In genomic region chr1:199747984-199748383, GRCh38 we compare ENCODE assay signal across 2 cellular contexts.
TF ChIP-seq lines count a peak whose summit lies in the region.

No MANE protein-coding gene starts in this region.

TF ChIP-seq in liver, 16 proteins besides CTCF, POLR2A, EP300 and RAD21:
- peak; percentile 48 for TF ChIP-seq SP1 (IDR thresholded peaks at IDR 0.05)
- TF ChIP-seq MAX (IDR thresholded peaks at IDR 0.05), result no peak
- TF ChIP-seq HNF4A (conservative IDR thresholded peaks at IDR 0.05), result peak; percentile 47 to 67

TF ChIP-seq in HepG2, 621 proteins besides CTCF, POLR2A, EP300 and RAD21:
- TF ChIP-seq TAF15 (IDR thresholded peaks at IDR 0.05; ENCODE audit: low read depth, low read length, poor library complexity, severe bottlenecking) (no peak), MAFK (conservative IDR thresholded peaks at IDR 0.05 in 1 of 2, IDR thresholded peaks at IDR 0.05 in 1 of 2; ENCODE audit: low read length in 2 of 2) (no peak), ZNF317 (CRISPR knock-in tag; IDR thresholded peaks at IDR 0.05) (no peak), RXRA (CRISPR knock-in tag; IDR thresholded peaks at IDR 0.05) (no peak), ZNF282 (IDR thresholded peaks at IDR 0.05; ENCODE audit: partially characterized antibody) (no peak), ZNF800 (CRISPR knock-in tag; IDR thresholded peaks at IDR 0.05) (no peak), ZBTB21 (CRISPR knock-in tag; IDR thresholded peaks at IDR 0.05) (no peak)
